Comparison of ENCODE assay signal across 6 cellular contexts in the genomic region with DNA sequence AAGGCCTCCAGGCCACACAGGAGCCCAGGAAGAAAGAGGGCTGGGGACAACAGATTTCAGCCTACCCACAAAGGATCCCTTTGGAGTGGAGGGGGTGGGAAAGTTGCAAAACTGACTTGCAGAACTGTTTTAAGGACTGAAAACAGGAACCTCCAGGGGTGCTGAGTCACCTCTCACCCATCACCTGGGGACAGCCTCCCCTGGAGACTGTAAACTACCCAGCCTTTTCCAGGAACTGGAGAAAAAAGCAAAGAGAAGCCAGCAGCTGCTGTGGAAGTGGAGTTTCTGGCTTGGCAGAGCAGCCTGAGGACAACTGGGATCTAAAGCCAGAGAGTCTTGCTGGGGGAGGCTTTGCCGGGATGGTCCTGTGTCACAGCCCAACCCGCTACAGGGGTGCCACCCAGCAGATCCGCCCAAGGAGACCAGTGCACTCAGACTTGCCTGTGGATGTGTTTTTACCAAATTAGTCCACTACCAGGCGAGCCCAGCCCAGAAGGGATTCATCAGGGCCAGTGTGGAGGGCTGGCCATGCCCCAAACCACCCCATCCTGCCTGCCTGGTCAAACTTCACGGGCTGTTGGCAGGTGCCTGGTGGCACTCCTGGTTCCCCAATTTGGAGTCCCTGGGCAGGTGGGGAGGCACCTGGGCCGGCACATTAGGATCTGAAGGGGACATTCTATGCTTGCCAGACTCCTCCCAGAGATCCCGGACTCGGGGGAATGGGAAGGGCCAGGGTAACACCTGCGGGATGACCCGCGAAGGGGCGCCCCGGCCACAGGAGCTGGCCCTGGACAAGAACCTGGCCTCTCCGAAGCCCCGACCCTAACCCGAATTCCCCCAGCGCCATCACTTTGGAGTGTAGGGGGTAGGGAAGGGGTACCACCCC. TPM values are rescaled to one million over a fixed set of nuclear protein-coding genes. Genes with fewer than 3 reads are reported as not detected.
DNase-seq lines count a peak whose midpoint lies in the region; ATAC-seq and TF ChIP-seq lines count a peak whose summit lies in the region.

No MANE protein-coding gene starts in this region.

- TF ChIP-seq CTCF in endodermal cell (conservative IDR thresholded peaks at IDR 0.05) (no peak), sigmoid colon (IDR thresholded peaks at IDR 0.05) (no peak)

- intact Hi-C loops in sigmoid colon (cut with DNase I) = no loop called here

- H3K27ac ChIP-seq in endodermal cell (ENCODE audit: low read depth, low read length) (no peak overlapping the region), sigmoid colon (peak overlapping the region; percentile 84 to 90 (median 87))

- peak overlapping the region; percentile 89 for H3K4me3 Mint-ChIP-seq in T-helper 2 cell treated with Interferon-gamma antibody and Interleukin-4, amounts not matched to agents 5 μg/mL and 100 μg/mL, for 36 hours
- H3K4me3 Mint-ChIP-seq in endodermal cell = peak overlapping the region; percentile 82

- WGBS in endodermal cell (ENCODE audit: insufficient coverage in 1 of 2, insufficient read length in 1 of 2), 2 experiments = 47 to 58% methylated on average over 8 to 16 of the region's 17 CpGs
- 8 to 14% methylated on average over 17 of the region's 17 CpGs for whole genome bisulfite sequencing in sigmoid colon, 2 donors

- H3K27ac Mint-ChIP-seq in T-helper 2 cell treated with Interferon-gamma antibody and Interleukin-4, amounts not matched to agents 5 μg/mL and 100 μg/mL, for 36 hours = peak overlapping the region; percentile 55
- H3K27ac Mint-ChIP-seq in endodermal cell = no peak overlapping the region

- H3K4me1 Mint-ChIP-seq in T-helper 2 cell treated with Interferon-gamma antibody and Interleukin-4, amounts not matched to agents 5 μg/mL and 100 μg/mL, for 36 hours (ENCODE audit: low read depth) = peaks cover 16% of the 10 kb centered on the region
- H3K4me1 Mint-ChIP-seq in endodermal cell = peaks cover 3% of the 10 kb centered on the region

- DNase-seq in T-helper 2 cell treated with Interferon-gamma antibody and Interleukin-4, amounts not matched to agents 5 μg/mL and 100 μg/mL, for 36 hours (ENCODE audit: low spot score) = no peak
- DNase-seq in T-helper 2 cell (no peak), endodermal cell (peak; percentile 63), sigmoid colon (peak; percentile 75), dedifferentiated amniotic fluid mesenchymal stem cell (ENCODE audit: extremely low spot score) (no peak)

- ATAC-seq in HG02798 (IDR thresholded peaks at IDR 0.05; ENCODE audit: poor library complexity, unreplicated experiment) = no peak

- no peaks in the 10 kb centered on the region for H3K9me3 Mint-ChIP-seq in T-helper 2 cell treated with Interferon-gamma antibody and Interleukin-4, amounts not matched to agents 5 μg/mL and 100 μg/mL, for 36 hours
- H3K9me3 Mint-ChIP-seq in endodermal cell = no peaks in the 10 kb centered on the region

- H3K36me3 Mint-ChIP-seq in T-helper 2 cell treated with Interferon-gamma antibody and Interleukin-4, amounts not matched to agents 5 μg/mL and 100 μg/mL, for 36 hours (ENCODE audit: low read depth) = peaks cover 9% of the 10 kb centered on the region
- peaks cover 18% of the 10 kb centered on the region for H3K36me3 Mint-ChIP-seq in endodermal cell (ENCODE audit: low read depth)

- H3K9ac ChIP-seq in endodermal cell (ENCODE audit: extremely low read depth, low read length, poor library complexity, severe bottlenecking) = peak overlapping the region; percentile 20

- H3K4me1 ChIP-seq in endodermal cell (ENCODE audit: control insufficient read depth, insufficient read depth, low read length) (no peaks in the 10 kb centered on the region), sigmoid colon (peaks cover 0 to 30% (median 14%) of the 10 kb centered on the region in 4 donors)

- H3K4me3 ChIP-seq in endodermal cell (ENCODE audit: low read length) (peak overlapping the region; percentile 89), sigmoid colon (peak overlapping the region; percentile 78 to 95 (median 83))

- no peak for TF ChIP-seq POLR2A in sigmoid colon (IDR thresholded peaks at IDR 0.05)

- TF ChIP-seq EP300 in sigmoid colon (IDR thresholded peaks at IDR 0.05) = no peak

- H3K27me3 ChIP-seq in endodermal cell (ENCODE audit: control insufficient read depth, insufficient read depth, low read length, poor library complexity, severe bottlenecking) (no peaks in the 10 kb centered on the region), sigmoid colon (no peaks in the 10 kb centered on the region)

- H3K27me3 Mint-ChIP-seq in T-helper 2 cell treated with Interferon-gamma antibody and Interleukin-4, amounts not matched to agents 5 μg/mL and 100 μg/mL, for 36 hours (ENCODE audit: low read depth) = no peaks in the 10 kb centered on the region
- H3K27me3 Mint-ChIP-seq in endodermal cell (ENCODE audit: insufficient read depth) = peaks cover 10% of the 10 kb centered on the region

- H3K9me3 ChIP-seq in endodermal cell (ENCODE audit: control insufficient read depth, low read length) = no peaks in the 10 kb centered on the region
- H3K9me3 ChIP-seq in sigmoid colon = no peaks in the 10 kb centered on the region

- peaks cover 4% of the 10 kb centered on the region for H3K36me3 ChIP-seq in endodermal cell (ENCODE audit: control insufficient read depth, insufficient read depth, low read length)
- peaks cover 0 to 41% (median 27%) of the 10 kb centered on the region in 4 donors for H3K36me3 ChIP-seq in sigmoid colon

RNA-seq across cellular contexts. Expression of gene MSRB1, which starts 0.8 kb away (rescaled TPM):
- total RNA-seq in endodermal cell (10 to 100 TPM; 20.6 to 23.5 TPM), sigmoid colon (10 to 100 TPM; 17.8 to 35.7 (median 19.0) TPM)
- polyA plus RNA-seq in endodermal cell (2013, experiment 1 of 2) = 21.5 TPM
- 19.3 TPM for polyA plus RNA-seq in endodermal cell (2013, experiment 2 of 2)
- polyA plus RNA-seq in sigmoid colon = 100 to 1,000 TPM in 1 of 3 donors, 10 to 100 TPM in 2; 64.7 to 136 (median 69.1) TPM

RNA-seq across cellular contexts. Expression of gene RPL3L, which starts 12.3 kb away (rescaled TPM):
- total RNA-seq in endodermal cell (not detected), sigmoid colon (not detected)
- polyA plus RNA-seq in endodermal cell (2013, experiment 1 of 2) = not detected
- not detected for polyA plus RNA-seq in endodermal cell (2013, experiment 2 of 2)
- under 1 TPM in 2 of 3 donors, not detected in 1; 0.04 to 0.60 TPM for polyA plus RNA-seq in sigmoid colon

RNA-seq across cellular contexts. Expression of gene NDUFB10, which starts 17.2 kb away (rescaled TPM):
- total RNA-seq in endodermal cell (100 to 1,000 TPM; 167 to 192 TPM), sigmoid colon (100 to 1,000 TPM; 200 to 332 (median 264) TPM)
- polyA plus RNA-seq in endodermal cell (2013, experiment 1 of 2) = 155 TPM
- 150 TPM for polyA plus RNA-seq in endodermal cell (2013, experiment 2 of 2)
- 100 to 1,000 TPM; 298 to 489 (median 369) TPM for polyA plus RNA-seq in sigmoid colon

RNA-seq across cellular contexts. Expression of gene RPS2, which starts 22.5 kb away (rescaled TPM):
- total RNA-seq in endodermal cell = 1,000 to 10,000 TPM; 3,064 to 3,492 TPM
- polyA plus RNA-seq in endodermal cell (2013, experiment 1 of 2) = 4,092 TPM
- 3,717 TPM for polyA plus RNA-seq in endodermal cell (2013, experiment 2 of 2)
- 1,000 to 10,000 TPM; 1,478 to 1,994 (median 1,643) TPM for total RNA-seq in sigmoid colon
- 1,000 to 10,000 TPM; 1,713 to 3,277 (median 2,927) TPM for polyA plus RNA-seq in sigmoid colon

RNA-seq across cellular contexts. Expression of gene HS3ST6, which starts 24.0 kb away (rescaled TPM):
- not detected for total RNA-seq in endodermal cell
- not detected for polyA plus RNA-seq in endodermal cell (2013, experiment 1 of 2)
- not detected for polyA plus RNA-seq in endodermal cell (2013, experiment 2 of 2)
- total RNA-seq in sigmoid colon = not detected
- polyA plus RNA-seq in sigmoid colon = 1 to 10 TPM in 1 of 3 donors, under 1 TPM in 1, not detected in 1; 0.09 to 6.0 TPM

Comparison
In these comparisons a context has a peak if more than half of its experiments do, and no peak if none do; other contexts are left out.
1. DNase-seq: peak in endodermal cell (single experiment) and sigmoid colon (single experiment); none in T-helper 2 cell treated with Interferon-gamma antibody and Interleukin-4, amounts not matched to agents 5 μg/mL and 100 μg/mL, for 36 hours (single experiment), T-helper 2 cell (0 of 5) and dedifferentiated amniotic fluid mesenchymal stem cell (single experiment).